9 cellular contexts compared by ENCODE assay signal in genomic region chr11:118691926-118692830, GRCh38. TPM values are rescaled to one million over a fixed set of nuclear protein-coding genes. Genes with fewer than 3 reads are reported as not detected.
DNase-seq lines count a peak whose midpoint lies in the region; ATAC-seq lines count a peak whose summit lies in the region.
"Had no signal": no experiment of that assay in that cellular context is flagged by ENCODE, and none has a peak within 500 bp of the region (broad histone marks: within the 10 kb centered on the region; RNA-seq: fewer than 3 reads in every experiment).

No MANE protein-coding gene starts in this region.

- CTCF ChIA-PET in activated CD4-positive, alpha-beta memory T cell treated with anti-CD3 and anti-CD28 coated beads, Interleukin-2, amount 10 ng/mL, durations not matched to agents 7 days and 5 days (lab: Charles Lee) = interaction anchor here (0.6 to 1.4 kb wide), 5 partner anchors 13 to 239 kb away, joined by 3 to 7 read pairs (median 4); no protein-coding TSS in a partner anchor

- no peaks in the 10 kb centered on the region for H3K9me3 Mint-ChIP-seq in activated CD4-positive, alpha-beta memory T cell treated with anti-CD3 and anti-CD28 coated beads, Interleukin-2, amount 10 ng/mL, durations not matched to agents 7 days and 5 days

- ATAC-seq in HG03175 (IDR thresholded peaks at IDR 0.05; ENCODE audit: unreplicated experiment) (peak; percentile 33), GM19035 (IDR thresholded peaks at IDR 0.05; ENCODE audit: unreplicated experiment) (no peak)
- ATAC-seq: Panc1 had no signal

- H3K4me1 Mint-ChIP-seq in activated CD4-positive, alpha-beta memory T cell treated with anti-CD3 and anti-CD28 coated beads, Interleukin-2, amount 10 ng/mL, durations not matched to agents 7 days and 5 days = peaks cover 48% of the 10 kb centered on the region

- H3K27ac Mint-ChIP-seq in activated CD4-positive, alpha-beta memory T cell treated with anti-CD3 and anti-CD28 coated beads, Interleukin-2, amount 10 ng/mL, durations not matched to agents 7 days and 5 days = peak overlapping the region; percentile 31

- no peaks in the 10 kb centered on the region for H3K36me3 Mint-ChIP-seq in activated CD4-positive, alpha-beta memory T cell treated with anti-CD3 and anti-CD28 coated beads, Interleukin-2, amount 10 ng/mL, durations not matched to agents 7 days and 5 days (ENCODE audit: low read depth)

- H3K27ac ChIP-seq in epithelial cell of prostate = peak overlapping the region; percentile 69

- peak; percentile 78 for DNase-seq in activated CD4-positive, alpha-beta memory T cell treated with anti-CD3 and anti-CD28 coated beads, Interleukin-2, amount 10 ng/mL, durations not matched to agents 7 days and 5 days
- DNase-seq in epithelial cell of prostate (ENCODE audit: low read depth, low spot score) (peak; percentile 78), C1 segment of cervical spinal cord (lab: John Stamatoyannopoulos, UW) (no peak), Ammon's horn (ENCODE audit: low spot score) (no peak), NCI-H524 (lab: John Stamatoyannopoulos, UW) (no peak)
- DNase-seq in stimulated activated CD8-positive, alpha-beta memory T cell treated with anti-CD3 and anti-CD28 coated beads, Interleukin-12 subunit alpha, Interleukin-12 subunit beta, amount 100 ng/mL, for 1 hour (ENCODE audit: low read depth) = peak; percentile 42

- H3K27me3 Mint-ChIP-seq in activated CD4-positive, alpha-beta memory T cell treated with anti-CD3 and anti-CD28 coated beads, Interleukin-2, amount 10 ng/mL, durations not matched to agents 7 days and 5 days = peaks cover 9% of the 10 kb centered on the region

- POLR2A ChIA-PET in activated CD4-positive, alpha-beta memory T cell treated with anti-CD3 and anti-CD28 coated beads, Interleukin-2, amount 10 ng/mL, durations not matched to agents 7 days and 5 days (lab: Charles Lee) = interaction anchor here (0.8 to 2.1 kb wide), 5 partner anchors 50 to 237 kb away, joined by 3 to 21 read pairs (median 4); partner anchors contain the start of gene DDX6

- H3K4me3 Mint-ChIP-seq in activated CD4-positive, alpha-beta memory T cell treated with anti-CD3 and anti-CD28 coated beads, Interleukin-2, amount 10 ng/mL, durations not matched to agents 7 days and 5 days = no peak overlapping the region

RNA-seq across cellular contexts. Expression of gene TREH, which starts 12.7 kb away (rescaled TPM):
- total RNA-seq in activated CD4-positive, alpha-beta memory T cell treated with anti-CD3 and anti-CD28 coated beads, Interleukin-2, amount 10 ng/mL, durations not matched to agents 7 days and 5 days = not detected

Comparison
In these comparisons a context has a peak if more than half of its experiments do, and no peak if none do; other contexts are left out.
1. DNase-seq: peak in activated CD4-positive, alpha-beta memory T cell treated with anti-CD3 and anti-CD28 coated beads, Interleukin-2, amount 10 ng/mL, durations not matched to agents 7 days and 5 days (single experiment), epithelial cell of prostate (single experiment) and stimulated activated CD8-positive, alpha-beta memory T cell treated with anti-CD3 and anti-CD28 coated beads, Interleukin-12 subunit alpha, Interleukin-12 subunit beta, amount 100 ng/mL, for 1 hour (single experiment); none in C1 segment of cervical spinal cord (0 of 14), Ammon's horn (single experiment) and NCI-H524 (0 of 2).